Comparison of ENCODE assay signal across 1 cellular context in the genomic region with DNA sequence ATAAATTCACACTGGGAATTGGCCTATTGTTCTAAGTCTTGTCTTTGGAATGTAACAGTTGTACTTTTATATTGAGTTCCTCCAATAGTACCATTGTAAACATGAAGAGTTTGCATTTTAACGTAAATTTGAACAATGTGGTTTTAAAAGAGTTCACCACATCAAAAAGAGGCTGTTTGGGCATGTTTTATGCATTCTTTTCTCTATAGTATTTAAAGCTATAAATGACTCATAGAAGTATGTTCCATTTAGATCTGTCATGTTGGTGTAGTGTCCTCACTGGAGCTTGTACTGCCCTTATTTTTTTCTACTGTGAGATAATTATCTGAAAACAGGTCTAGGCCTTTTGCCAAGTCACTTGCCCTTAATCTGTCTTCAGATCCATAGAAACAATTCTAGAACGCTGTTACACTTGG.
A peak's percentile ranks its signal among the peaks of the same experiment; 100 is the strongest.
TF ChIP-seq lines count a peak whose summit lies in the region.

No MANE protein-coding gene starts in this region.

TF ChIP-seq in SK-N-SH, 30 proteins besides CTCF, POLR2A, EP300 and RAD21 (continued from another document):
- TF ChIP-seq, protein P1, sequence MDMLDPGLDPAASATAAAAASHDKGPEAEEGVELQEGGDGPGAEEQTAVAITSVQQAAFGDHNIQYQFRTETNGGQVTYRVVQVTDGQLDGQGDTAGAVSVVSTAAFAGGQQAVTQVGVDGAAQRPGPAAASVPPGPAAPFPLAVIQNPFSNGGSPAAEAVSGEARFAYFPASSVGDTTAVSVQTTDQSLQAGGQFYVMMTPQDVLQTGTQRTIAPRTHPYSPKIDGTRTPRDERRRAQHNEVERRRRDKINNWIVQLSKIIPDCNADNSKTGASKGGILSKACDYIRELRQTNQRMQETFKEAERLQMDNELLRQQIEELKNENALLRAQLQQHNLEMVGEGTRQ (IDR thresholded peaks at IDR 0.05; ENCODE audit: borderline replicate concordance, low read depth, low read length): no peak
- TF ChIP-seq, protein P2, sequence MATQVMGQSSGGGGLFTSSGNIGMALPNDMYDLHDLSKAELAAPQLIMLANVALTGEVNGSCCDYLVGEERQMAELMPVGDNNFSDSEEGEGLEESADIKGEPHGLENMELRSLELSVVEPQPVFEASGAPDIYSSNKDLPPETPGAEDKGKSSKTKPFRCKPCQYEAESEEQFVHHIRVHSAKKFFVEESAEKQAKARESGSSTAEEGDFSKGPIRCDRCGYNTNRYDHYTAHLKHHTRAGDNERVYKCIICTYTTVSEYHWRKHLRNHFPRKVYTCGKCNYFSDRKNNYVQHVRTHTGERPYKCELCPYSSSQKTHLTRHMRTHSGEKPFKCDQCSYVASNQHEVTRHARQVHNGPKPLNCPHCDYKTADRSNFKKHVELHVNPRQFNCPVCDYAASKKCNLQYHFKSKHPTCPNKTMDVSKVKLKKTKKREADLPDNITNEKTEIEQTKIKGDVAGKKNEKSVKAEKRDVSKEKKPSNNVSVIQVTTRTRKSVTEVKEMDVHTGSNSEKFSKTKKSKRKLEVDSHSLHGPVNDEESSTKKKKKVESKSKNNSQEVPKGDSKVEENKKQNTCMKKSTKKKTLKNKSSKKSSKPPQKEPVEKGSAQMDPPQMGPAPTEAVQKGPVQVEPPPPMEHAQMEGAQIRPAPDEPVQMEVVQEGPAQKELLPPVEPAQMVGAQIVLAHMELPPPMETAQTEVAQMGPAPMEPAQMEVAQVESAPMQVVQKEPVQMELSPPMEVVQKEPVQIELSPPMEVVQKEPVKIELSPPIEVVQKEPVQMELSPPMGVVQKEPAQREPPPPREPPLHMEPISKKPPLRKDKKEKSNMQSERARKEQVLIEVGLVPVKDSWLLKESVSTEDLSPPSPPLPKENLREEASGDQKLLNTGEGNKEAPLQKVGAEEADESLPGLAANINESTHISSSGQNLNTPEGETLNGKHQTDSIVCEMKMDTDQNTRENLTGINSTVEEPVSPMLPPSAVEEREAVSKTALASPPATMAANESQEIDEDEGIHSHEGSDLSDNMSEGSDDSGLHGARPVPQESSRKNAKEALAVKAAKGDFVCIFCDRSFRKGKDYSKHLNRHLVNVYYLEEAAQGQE (IDR thresholded peaks at IDR 0.05; ENCODE audit: low read depth, low read length): no peak
- TF ChIP-seq POLR2AphosphoS5 (IDR thresholded peaks at IDR 0.05; ENCODE audit: low read depth, low read length) (peak; percentile 41; the same call in 1 of the 2 replicates), RCOR1 (IDR thresholded peaks at IDR 0.05; ENCODE audit: low read length) (no peak)
